13 cellular contexts compared by ENCODE assay signal in the genomic region with DNA sequence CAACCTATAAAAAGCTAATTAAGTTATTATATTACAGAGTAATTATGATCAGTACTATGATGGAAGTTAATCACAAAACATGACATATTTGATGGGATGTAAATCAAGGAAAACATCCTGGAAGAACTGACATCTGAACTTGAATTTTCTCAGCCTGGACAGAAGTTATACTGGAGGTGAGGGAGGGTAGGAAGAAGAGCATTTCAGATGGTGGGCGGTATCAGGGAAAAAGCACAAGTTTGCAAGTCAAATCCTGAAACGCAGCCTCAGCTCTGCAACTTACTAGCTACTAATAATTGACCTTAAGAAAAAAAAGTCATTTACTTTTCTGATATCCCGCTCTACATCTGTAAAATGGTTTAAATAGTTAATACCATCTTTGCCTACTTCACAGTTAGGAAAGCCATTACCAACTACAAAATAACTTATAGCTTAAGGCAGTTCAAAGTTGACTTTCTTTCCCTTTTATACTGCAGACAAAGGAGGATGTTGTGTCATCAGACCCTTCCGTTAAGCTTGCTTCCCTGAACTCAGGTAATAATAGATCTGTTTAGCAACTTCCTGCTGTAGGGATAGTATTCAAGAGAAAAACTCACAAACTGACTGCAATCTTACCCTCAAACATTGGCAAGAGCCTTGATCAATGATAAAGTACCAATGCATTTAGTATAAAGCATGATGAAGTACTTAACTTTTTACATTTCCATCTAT. TPM values are rescaled to one million over a fixed set of nuclear protein-coding genes. Genes with fewer than 3 reads are reported as not detected.
A peak's percentile ranks its signal among the peaks of the same experiment; 100 is the strongest.
DNase-seq lines count a peak whose midpoint lies in the region; TF ChIP-seq lines count a peak whose summit lies in the region.
"Had no signal": no experiment of that assay in that cellular context is flagged by ENCODE, and none has a peak within 500 bp of the region (broad histone marks: within the 10 kb centered on the region; RNA-seq: fewer than 3 reads in every experiment).

No MANE protein-coding gene starts in this region.

- H3K9ac ChIP-seq in ES-I3 (ENCODE audit: low read depth, low read length) (peak overlapping the region; percentile 24), HUES6 (ENCODE audit: low read length) (peak overlapping the region; percentile 6), iPS-15b (ENCODE audit: low read depth, low read length) (peak overlapping the region; percentile 67)

- H3K27ac Mint-ChIP-seq in activated CD4-positive, alpha-beta memory T cell treated with anti-CD3 and anti-CD28 coated beads for 36 hours: peak overlapping the region; percentile 64

- POLR2A ChIA-PET in activated CD4-positive, alpha-beta memory T cell treated with anti-CD3 and anti-CD28 coated beads for 36 hours (lab: Charles Lee): no interaction called here

- H3K4me1 ChIP-seq in ES-I3 (ENCODE audit: insufficient read depth, low read length): peaks cover 48% of the 10 kb centered on the region
- peaks cover 35% of the 10 kb centered on the region for H3K4me1 ChIP-seq in HUES6 (ENCODE audit: control insufficient read depth, insufficient read depth, low read length)
- peaks cover 25% of the 10 kb centered on the region for H3K4me1 ChIP-seq in iPS-15b (ENCODE audit: control insufficient read depth, insufficient read depth, low read length)
- peaks cover 3% of the 10 kb centered on the region for H3K4me1 ChIP-seq in suprapubic skin

- intact Hi-C loops in activated CD4-positive, alpha-beta memory T cell treated with anti-CD3 and anti-CD28 coated beads for 36 hours (cut with micrococcal nuclease): no loop called here

- TF ChIP-seq CTCF in suprapubic skin (IDR thresholded peaks at IDR 0.05): no peak

- peaks cover 38% of the 10 kb centered on the region for H3K36me3 Mint-ChIP-seq in activated CD4-positive, alpha-beta memory T cell treated with anti-CD3 and anti-CD28 coated beads for 36 hours

- no peak for DNase-seq in activated CD4-positive, alpha-beta memory T cell treated with anti-CD3 and anti-CD28 coated beads for 36 hours
- DNase-seq in suprapubic skin (ENCODE audit: low spot score in 2 of 2): no peak
- no peak for DNase-seq in activated CD8-positive, alpha-beta memory T cell treated with anti-CD3 and anti-CD28 coated beads, Interleukin-2, amount 50 U/mL, for 48 hours
- no peak for DNase-seq in hippocampal formation (lab: John Stamatoyannopoulos, UW)
- DNase-seq: activated gamma-delta T cell; cerebellar nuclear complex; NCI-H2029 treated with DMSO at 0.1 percent for 48 hours; NK-92 treated with Interleukin-12 subunit alpha and Interleukin-12 subunit beta, amount 100 ng/mL, for 24 hours; substantia nigra had no signal

- H3K27me3 ChIP-seq in HUES6 (ENCODE audit: control insufficient read depth, insufficient read depth, low read length): no peaks in the 10 kb centered on the region
- no peaks in the 10 kb centered on the region for H3K27me3 ChIP-seq in iPS-15b (ENCODE audit: control insufficient read depth, insufficient read depth, low read length)
- H3K27me3 ChIP-seq in suprapubic skin: no peaks in the 10 kb centered on the region

- peak overlapping the region; percentile 40; the same call in 1 of the 2 replicates for H3K27ac ChIP-seq in HUES6 (ENCODE audit: low read depth, low read length)
- H3K27ac ChIP-seq in suprapubic skin: no peak overlapping the region
- H3K27ac ChIP-seq: SK-N-MC had no signal

- H3K27me3 Mint-ChIP-seq in activated CD4-positive, alpha-beta memory T cell treated with anti-CD3 and anti-CD28 coated beads for 36 hours: no peaks in the 10 kb centered on the region

- H3K4me1 Mint-ChIP-seq in activated CD4-positive, alpha-beta memory T cell treated with anti-CD3 and anti-CD28 coated beads for 36 hours (ENCODE audit: low read depth): peaks cover 44% of the 10 kb centered on the region

- H3K9me3 Mint-ChIP-seq in activated CD4-positive, alpha-beta memory T cell treated with anti-CD3 and anti-CD28 coated beads for 36 hours: no peaks in the 10 kb centered on the region

- CTCF ChIA-PET in activated CD4-positive, alpha-beta memory T cell treated with anti-CD3 and anti-CD28 coated beads for 36 hours (lab: Charles Lee): interaction anchor here (2.2 to 2.7 kb wide), 3 partner anchors 11 to 74 kb away, joined by 6 to 10 read pairs (median 8); a partner anchor contains a TSS

- no peak overlapping the region for H3K4me3 Mint-ChIP-seq in activated CD4-positive, alpha-beta memory T cell treated with anti-CD3 and anti-CD28 coated beads for 36 hours

- WGBS in suprapubic skin: 73% methylated on average over 4 of the region's 4 CpGs

- H3K4me3 ChIP-seq in HUES6 (ENCODE audit: low read depth, low read length): no peak overlapping the region; the same call in 1 of the 2 replicates
- no peak overlapping the region for H3K4me3 ChIP-seq in iPS-15b (ENCODE audit: low read depth, low read length)
- no peak overlapping the region for H3K4me3 ChIP-seq in suprapubic skin
- H3K4me3 ChIP-seq: SK-N-MC had no signal

- no peaks in the 10 kb centered on the region for H3K9me3 ChIP-seq in ES-I3 (ENCODE audit: control insufficient read depth, insufficient read depth, low read length)
- no peaks in the 10 kb centered on the region for H3K9me3 ChIP-seq in HUES6 (ENCODE audit: control insufficient read depth, insufficient read depth, low read depth, low read length)
- no peaks in the 10 kb centered on the region for H3K9me3 ChIP-seq in iPS-15b (ENCODE audit: control insufficient read depth, insufficient read depth, low read length)
- H3K9me3 ChIP-seq in suprapubic skin: no peaks in the 10 kb centered on the region

- H3K36me3 ChIP-seq in ES-I3 (ENCODE audit: insufficient read depth, low read length) (peaks cover 2% of the 10 kb centered on the region; the same call in 1 of the 2 replicates), HUES6 (ENCODE audit: control insufficient read depth, insufficient read depth, low read length) (peaks cover 30% of the 10 kb centered on the region), iPS-15b (ENCODE audit: control insufficient read depth, insufficient read depth, low read length) (no peaks in the 10 kb centered on the region), suprapubic skin (peaks cover 43% of the 10 kb centered on the region)

- no peak for TF ChIP-seq EP300 in suprapubic skin (IDR thresholded peaks at IDR 0.05)

- TF ChIP-seq POLR2A in suprapubic skin (IDR thresholded peaks at IDR 0.05): no peak

RNA-seq across cellular contexts. Expression of a gene that starts 21.0 kb away (rescaled TPM):
- 10 to 100 TPM; 88.0 to 94.9 TPM for total RNA-seq in activated CD4-positive, alpha-beta memory T cell treated with anti-CD3 and anti-CD28 coated beads for 36 hours
- total RNA-seq in suprapubic skin: 10 to 100 TPM; 38.6 to 48.0 (median 42.0) TPM

Comparison
In these comparisons a context has a peak if more than half of its experiments do, and no peak if none do; other contexts are left out.
1. H3K9ac ChIP-seq: peak in every context shown above with its lines; median percentile 67 in iPS-15b; 24 in ES-I3; 6 in HUES6.